In the genomic region with DNA sequence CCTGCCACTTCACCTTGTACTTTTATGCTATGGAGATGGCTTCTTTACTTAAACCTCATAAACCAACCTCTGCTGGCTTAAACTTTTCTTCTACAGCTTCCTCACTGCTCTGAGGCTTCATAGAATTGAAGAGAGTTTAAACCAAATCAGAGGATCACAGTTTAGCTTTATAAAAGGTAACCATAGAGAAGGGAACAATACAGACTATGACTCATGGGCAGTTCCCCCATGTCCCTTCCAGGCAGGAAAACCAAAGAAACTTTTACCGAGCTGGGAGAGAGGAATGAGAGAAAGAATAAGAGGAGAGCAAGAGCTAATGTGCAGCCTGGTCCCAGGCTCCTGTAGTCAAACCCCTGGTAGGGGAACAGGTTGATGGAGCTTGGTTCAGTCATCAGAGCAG, we compare ENCODE assay signal across 30 cellular contexts. TPM values are rescaled to one million over a fixed set of nuclear protein-coding genes. Genes with fewer than 3 reads are reported as not detected.
DNase-seq lines count a peak whose midpoint lies in the region; ATAC-seq, FAIRE-seq and TF ChIP-seq lines count a peak whose summit lies in the region.
"Had no signal": no experiment of that assay in that cellular context is flagged by ENCODE, and none has a peak within 500 bp of the region (broad histone marks: within the 10 kb centered on the region; RNA-seq: fewer than 3 reads in every experiment).

No MANE protein-coding gene starts in this region.

- no peaks in the 10 kb centered on the region for H3K27me3 ChIP-seq in bronchial epithelial cell (ENCODE audit: control insufficient read depth, insufficient read depth, low read length)
- H3K27me3 ChIP-seq in keratinocyte (ENCODE audit: control insufficient read depth, extremely low read depth, insufficient read depth, low read length) = no peaks in the 10 kb centered on the region
- H3K27me3 ChIP-seq: right lobe of liver, transverse colon had no signal

- FAIRE-seq in bronchial epithelial cell (lab: Jason Lieb, UNC) = no peak
- FAIRE-seq in keratinocyte (lab: Jason Lieb, UNC) = peak; percentile 39
- FAIRE-seq: endometrium, GM12892, kidney had no signal

- H3K27me3 Mint-ChIP-seq in T-cell = no peaks in the 10 kb centered on the region
- H3K27me3 Mint-ChIP-seq: activated naive CD4-positive, alpha-beta T cell treated with anti-CD3 and anti-CD28 coated beads, Interleukin-2, amount 10 ng/mL, durations not matched to agents 7 days and 5 days; central memory CD8-positive, alpha-beta T cell had no signal

- no peak overlapping the region for H3K4me2 ChIP-seq in keratinocyte (ENCODE audit: control insufficient read depth, extremely low read depth, insufficient read depth, low read depth, low read length)

- H3K4me1 ChIP-seq in keratinocyte (ENCODE audit: control insufficient read depth, extremely low read depth, insufficient read depth, low read length) = peaks cover 28% of the 10 kb centered on the region
- H3K4me1 ChIP-seq: right lobe of liver, transverse colon had no signal

- POLR2A ChIA-PET in T-cell (lab: Charles Lee) = interaction anchor here in 1 of 2 donors (0.6 kb wide), 1 partner anchor 198 kb away, joined by 4 read pairs; no protein-coding TSS in a partner anchor

- peaks cover 23 to 31% (median 23%) of the 10 kb centered on the region in 3 donors for H3K4me1 Mint-ChIP-seq in T-cell

- no peak for TF ChIP-seq CTCF in bronchial epithelial cell (IDR thresholded peaks at IDR 0.05; ENCODE audit: insufficient read depth, low read length, severe bottlenecking)
- no peak for TF ChIP-seq CTCF in keratinocyte (optimal IDR thresholded peaks at IDR 0.05 in 1 of 3, IDR thresholded peaks at IDR 0.05 in 1 of 3, conservative IDR thresholded peaks at IDR 0.05 in 1 of 3; ENCODE audit: extremely low read depth in 1 of 3, insufficient read depth in 2 of 3, low read length in 3 of 3)

- H3K9me3 Mint-ChIP-seq in T-cell = peaks cover 0 to 7% (median 0%) of the 10 kb centered on the region in 3 donors
- H3K9me3 Mint-ChIP-seq: central memory CD8-positive, alpha-beta T cell; dendritic cell treated with granulocyte-macrophage colony-stimulating factor and Interleukin-4, amounts not matched to agents 40 ng/mL and 50 ng/mL, for 4 days had no signal

- H3K36me3 ChIP-seq in bronchial epithelial cell (ENCODE audit: control insufficient read depth, insufficient read depth, low read length) = no peaks in the 10 kb centered on the region
- no peaks in the 10 kb centered on the region for H3K36me3 ChIP-seq in keratinocyte (ENCODE audit: control insufficient read depth in 2 of 2, extremely low read depth in 1 of 2, insufficient read depth in 2 of 2, low read length in 2 of 2)
- H3K36me3 ChIP-seq: right lobe of liver, transverse colon had no signal

- no peaks in the 10 kb centered on the region for H3K79me2 ChIP-seq in keratinocyte (ENCODE audit: control insufficient read depth, insufficient read depth, low read length)
- H3K79me2 ChIP-seq: parathyroid adenoma had no signal

- no peak for ATAC-seq in HG03139 (IDR thresholded peaks at IDR 0.05; ENCODE audit: unreplicated experiment)
- no peak for ATAC-seq in T-cell (replicated peaks in 1 of 4)
- ATAC-seq: right lobe of liver had no signal

- H4K20me1 ChIP-seq in keratinocyte (ENCODE audit: control insufficient read depth, extremely low read depth, insufficient read depth, low read length) = no peaks in the 10 kb centered on the region

- H2AFZ ChIP-seq in keratinocyte (ENCODE audit: control insufficient read depth, low read length) = no peak overlapping the region
- H2AFZ ChIP-seq: parathyroid adenoma had no signal

- CTCF ChIA-PET in T-cell (lab: Charles Lee) = interaction anchor here (0.5 to 0.6 kb wide), 2 partner anchors 877 to 1238 kb away, joined by 3 to 4 read pairs; no protein-coding TSS in a partner anchor

- H3K27ac ChIP-seq in keratinocyte (ENCODE audit: control insufficient read depth, insufficient read depth, low read length) = no peak overlapping the region
- H3K27ac ChIP-seq: parathyroid adenoma, right lobe of liver, transverse colon had no signal

- H3K9ac ChIP-seq in keratinocyte (ENCODE audit: control insufficient read depth, extremely low read depth, insufficient read depth, low read length) = no peak overlapping the region
- H3K9ac ChIP-seq: parathyroid adenoma had no signal

- H3K27ac Mint-ChIP-seq in T-cell = peak overlapping the region in 1 of 2 donors; percentile 30
- H3K27ac Mint-ChIP-seq: activated naive CD4-positive, alpha-beta T cell treated with anti-CD3 and anti-CD28 coated beads, Interleukin-2, amount 10 ng/mL, durations not matched to agents 7 days and 5 days; B cell; dendritic cell treated with granulocyte-macrophage colony-stimulating factor and Interleukin-4, amounts not matched to agents 40 ng/mL and 50 ng/mL, for 4 days had no signal

- no peak overlapping the region for H3K4me3 ChIP-seq in bronchial epithelial cell (ENCODE audit: low read depth, low read length)
- H3K4me3 ChIP-seq in keratinocyte (ENCODE audit: control insufficient read depth in 2 of 3, extremely low read depth in 1 of 3, insufficient read depth in 2 of 3, low read depth in 1 of 3, low read length in 3 of 3) = no peak overlapping the region
- H3K4me3 ChIP-seq: lung, right lobe of liver, transverse colon had no signal

- peak; percentile 4 for DNase-seq in COLO829 (ENCODE audit: low spot score)
- DNase-seq in NCI-H226 = peak; percentile 48
- peak; percentile 76 for DNase-seq in bronchial epithelial cell (ENCODE audit: low read depth)
- DNase-seq in keratinocyte (ENCODE audit: low read depth, low spot score) = no peak
- no peak for DNase-seq in NCI-H345 (lab: John Stamatoyannopoulos, UW)
- DNase-seq in T-cell = no peak
- no peak for DNase-seq in NCI-H1436 treated with DMSO at 0.1 percent for 48 hours (lab: John Stamatoyannopoulos, UW)
- DNase-seq: activated CD4-positive, alpha-beta T cell treated with anti-CD3 and anti-CD28 coated beads, Interleukin-2, amount 50 U/mL, for 4 hours; activated naive CD4-positive, alpha-beta T cell treated with anti-CD3 and anti-CD28 coated beads, Interleukin-2, amount 10 ng/mL, durations not matched to agents 7 days and 5 days; amygdala; DMS79 treated with DMSO at 0.1 percent for 48 hours; IMR-90; kidney; NCI-H1092 treated with DMSO at 0.1 percent for 48 hours; NCI-H187 treated with DMSO at 0.1 percent for 48 hours; NCI-H2171 treated with DMSO at 0.1 percent for 48 hours; NCI-H524 treated with DMSO at 0.1 percent for 48 hours; right lobe of liver; SIG-M5; stimulated activated CD4-positive, alpha-beta T cell treated with anti-CD3 and anti-CD28 coated beads, Interleukin-12 subunit alpha, Interleukin-12 subunit beta, amount 100 ng/mL, for 4 hours; stimulated activated CD4-positive, alpha-beta T cell treated with anti-CD3 and anti-CD28 coated beads, Interleukin-4, amount 100 ng/mL, for 1 hour; transverse colon had no signal

- H3K4me3 Mint-ChIP-seq in T-cell = no peak overlapping the region
- H3K4me3 Mint-ChIP-seq: activated naive CD4-positive, alpha-beta T cell treated with anti-CD3 and anti-CD28 coated beads, Interleukin-2, amount 10 ng/mL, durations not matched to agents 7 days and 5 days; B cell; central memory CD8-positive, alpha-beta T cell; dendritic cell treated with granulocyte-macrophage colony-stimulating factor and Interleukin-4, amounts not matched to agents 40 ng/mL and 50 ng/mL, for 4 days had no signal

- dilution Hi-C loops in keratinocyte (cut with MboI; ENCODE audit: extremely low pct_ligation_motif_present, low sequenced_read_pairs) = no loop called here

- no peaks in the 10 kb centered on the region for H3K36me3 Mint-ChIP-seq in T-cell

- no peaks in the 10 kb centered on the region for H3K9me1 ChIP-seq in keratinocyte (ENCODE audit: control insufficient read depth, extremely low read depth, insufficient read depth, low read length)

- no peaks in the 10 kb centered on the region for H3K9me3 ChIP-seq in keratinocyte (ENCODE audit: control insufficient read depth, low read depth, low read length)
- H3K9me3 ChIP-seq: right lobe of liver, transverse colon had no signal

RNA-seq across cellular contexts. Expression of a gene that starts 53.9 kb away (rescaled TPM):
- total RNA-seq in bronchial epithelial cell (37.1 and 59.5 TPM in 2 replicates), T-cell (1 to 10 TPM; 2.2 to 8.6 (median 5.1) TPM)
- 15.5 to 24.3 TPM (median 19.0 TPM) in 3 replicates for polyA plus RNA-seq in keratinocyte
- 41.7 TPM for polyA plus RNA-seq in keratinocyte (2011; ENCODE audit: low read depth)
- 8.5 and 18.3 TPM in 2 replicates for polyA plus RNA-seq in keratinocyte (2011; cell fraction: cytosol; rRNA removed)
- polyA plus RNA-seq in keratinocyte (2011; cell fraction: nucleus; rRNA removed) = 19.4 and 25.3 TPM in 2 replicates
- polyA plus RNA-seq in keratinocyte (2012; ENCODE audit: low replicate concordance) = 11.2 and 14.0 TPM in 2 replicates
- polyA minus RNA-seq in keratinocyte = 6.6 to 33.4 TPM (median 20.7 TPM) in 3 replicates
- polyA minus RNA-seq in keratinocyte (2011; cell fraction: cytosol; rRNA and poly(A)+ RNA removed) = 16.1 TPM
- 22.9 and 41.5 TPM in 2 replicates for polyA minus RNA-seq in keratinocyte (2011; cell fraction: nucleus; rRNA and poly(A)+ RNA removed)

Comparison
In these comparisons a context has a peak if more than half of its experiments do, and no peak if none do; other contexts are left out.
1. DNase-seq: peak in COLO829 (single experiment), NCI-H226 (single experiment) and bronchial epithelial cell (single experiment); none in keratinocyte (single experiment), NCI-H345 (single experiment), T-cell (0 of 34) and NCI-H1436 treated with DMSO at 0.1 percent for 48 hours (single experiment).